In genomic region chr10:113187066-113187777, GRCh38 we compare ENCODE assay signal across 14 cellular contexts.
DNase-seq lines count a peak whose midpoint lies in the region; ATAC-seq, FAIRE-seq and TF ChIP-seq lines count a peak whose summit lies in the region.
"Had no signal": no experiment of that assay in that cellular context is flagged by ENCODE, and none has a peak within 500 bp of the region (broad histone marks: within the 10 kb centered on the region; RNA-seq: fewer than 3 reads in every experiment).

No MANE protein-coding gene starts in this region.

- H3K4me3 ChIP-seq in cardiac fibroblast (replicated peaks in 1 of 2; ENCODE audit: low read depth in 2 of 2, low read length in 2 of 2) (no peak overlapping the region), kidney (ENCODE audit: low read length in 2 of 2) (no peak overlapping the region), stomach (no peak overlapping the region)

- no peak for TF ChIP-seq CTCF in cardiac fibroblast (IDR thresholded peaks at IDR 0.05; ENCODE audit: low read depth, low read length)
- no peak for TF ChIP-seq CTCF in kidney (IDR thresholded peaks at IDR 0.05; ENCODE audit: borderline replicate concordance, extremely low read depth, insufficient read depth)
- TF ChIP-seq CTCF in stomach (IDR thresholded peaks at IDR 0.05) = no peak

- intact Hi-C loops in kidney (cut with DNase I) (no loop called here), stomach (cut with DNase I; ENCODE audit: low total_unique reads) (no loop called here)

- no peaks in the 10 kb centered on the region for H3K27me3 ChIP-seq in stomach

- H3K27ac ChIP-seq in kidney (ENCODE audit: low read depth in 2 of 2, low read length in 2 of 2) (no peak overlapping the region), stomach (peak overlapping the region in 1 of 5 donors; percentile 55)
- H3K27ac ChIP-seq: 22Rv1, WERI-Rb-1 had no signal

- WGBS in stomach, 5 donors = 15 to 42% (median 19%) methylated on average over 10 of the region's 10 CpGs

- FAIRE-seq in kidney (lab: Jason Lieb, UNC) = no peak
- FAIRE-seq: G401.6 had no signal

- H3K36me3 ChIP-seq in kidney (ENCODE audit: control insufficient read depth in 1 of 2, insufficient read depth in 2 of 2, low read length in 2 of 2) (no peaks in the 10 kb centered on the region), stomach (no peaks in the 10 kb centered on the region)
- H3K36me3 ChIP-seq: WERI-Rb-1 had no signal

- H3K4me1 ChIP-seq in kidney (ENCODE audit: control insufficient read depth in 1 of 2, insufficient read depth in 1 of 2, low read depth in 1 of 2, low read length in 2 of 2) (no peaks in the 10 kb centered on the region), stomach (peaks cover 4 to 21% (median 9%) of the 10 kb centered on the region in 4 donors)

- DNase-seq in DMS 273 (lab: John Stamatoyannopoulos, UW; ENCODE audit: unreplicated experiment) (peak; percentile 65), DMS 273 treated with DMSO at 0.1 percent for 48 hours (lab: John Stamatoyannopoulos, UW) (no peak), cardiac fibroblast (ENCODE audit: low read depth in 2 of 2) (peak; percentile 23 to 56), kidney (peak; percentile 87), stomach (peak; percentile 64), NCI-H774 (lab: John Stamatoyannopoulos, UW) (no peak)
- no peak for DNase-seq in stimulated activated CD4-positive, alpha-beta T cell treated with anti-CD3 and anti-CD28 coated beads, Interleukin-4, amount 100 ng/mL, for 4 hours
- DNase-seq: effector memory CD4-positive, alpha-beta T cell; WERI-Rb-1 had no signal

- TF ChIP-seq POLR2A in stomach (IDR thresholded peaks at IDR 0.05) = no peak

- H3K9ac ChIP-seq in kidney (ENCODE audit: low read length in 2 of 2) = no peak overlapping the region

- TF ChIP-seq EP300 in stomach (IDR thresholded peaks at IDR 0.05) = no peak

- H3K9me3 ChIP-seq in kidney (ENCODE audit: control insufficient read depth in 1 of 2, low read length in 2 of 2) (no peaks in the 10 kb centered on the region), stomach (no peaks in the 10 kb centered on the region)

- no peak for ATAC-seq in HG03135 (IDR thresholded peaks at IDR 0.05; ENCODE audit: unreplicated experiment)
- ATAC-seq: activated T-helper 17 cell treated with anti-CD3 and anti-CD28 coated beads, Interleukin-2, amount 50 U/mL, for 72 hours; HCT116 had no signal

Comparison
In these comparisons a context has a peak if more than half of its experiments do, and no peak if none do; other contexts are left out.
1. DNase-seq: peak in DMS 273 (single experiment), cardiac fibroblast (2 of 2), kidney (single experiment) and stomach (single experiment); none in DMS 273 treated with DMSO at 0.1 percent for 48 hours (single experiment), stimulated activated CD4-positive, alpha-beta T cell treated with anti-CD3 and anti-CD28 coated beads, Interleukin-4, amount 100 ng/mL, for 4 hours (0 of 2) and NCI-H774 (single experiment).